In the genomic region with DNA sequence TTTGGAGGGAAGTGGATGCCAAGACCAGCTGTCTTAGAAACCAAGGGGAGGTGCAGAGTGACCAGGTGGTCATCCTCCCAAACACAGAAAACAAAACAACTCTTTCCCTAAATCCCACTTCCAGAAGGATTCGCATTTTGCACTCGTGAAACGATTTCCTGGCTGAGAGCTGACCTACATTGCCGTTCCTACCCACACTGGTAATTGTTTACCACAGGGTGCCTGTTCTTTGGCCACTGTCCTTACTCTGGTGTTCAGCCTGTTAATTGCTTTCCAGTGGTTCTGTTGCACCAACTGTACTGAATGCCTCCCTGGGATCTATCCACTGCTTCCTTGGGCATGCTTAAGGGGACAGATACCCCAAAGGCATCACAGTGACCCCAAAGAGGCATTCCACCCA, we compare ENCODE assay signal across 20 cellular contexts. TPM values are rescaled to one million over a fixed set of nuclear protein-coding genes. Genes with fewer than 3 reads are reported as not detected.
A peak's percentile ranks its signal among the peaks of the same experiment; 100 is the strongest.
DNase-seq lines count a peak whose midpoint lies in the region; ATAC-seq, FAIRE-seq and TF ChIP-seq lines count a peak whose summit lies in the region.
"Had no signal": no experiment of that assay in that cellular context is flagged by ENCODE, and none has a peak within 500 bp of the region (broad histone marks: within the 10 kb centered on the region; RNA-seq: fewer than 3 reads in every experiment).

No MANE protein-coding gene starts in this region.

- peaks cover 33% of the 10 kb centered on the region for H3K27me3 Mint-ChIP-seq in stimulated activated naive CD8-positive, alpha-beta T cell treated with anti-CD3 and anti-CD28 coated beads, Interleukin-15, Interleukin-2, amounts not matched to agents 100 ng/mL and 50 ng/mL, for 24 hours

- H3K23ac ChIP-seq in H1 (ENCODE audit: insufficient read length): no peak overlapping the region

- intact Hi-C loops in PC-9 (cut with micrococcal nuclease; ENCODE audit: unreplicated experiment): no loop called here

- H4K5ac ChIP-seq in H1 (ENCODE audit: insufficient read length, low read depth, low read length): no peak overlapping the region

- no peak overlapping the region for H3K9ac ChIP-seq in H1 (replicated peaks in 1 of 4; ENCODE audit: extremely low read depth in 1 of 4, low read depth in 3 of 4, low read length in 3 of 4)

- no peak overlapping the region for H3K14ac ChIP-seq in H1 (ENCODE audit: insufficient read length)

- ATAC-seq in stimulated activated naive CD8-positive, alpha-beta T cell treated with anti-CD3 and anti-CD28 coated beads, Interleukin-15, Interleukin-2, amounts not matched to agents 100 U/mL and 50 U/mL, for 24 hours: no peak
- ATAC-seq in GM21390 (IDR thresholded peaks at IDR 0.05; ENCODE audit: unreplicated experiment): no peak

- H3K9me3 Mint-ChIP-seq in stimulated activated naive CD8-positive, alpha-beta T cell treated with anti-CD3 and anti-CD28 coated beads, Interleukin-15, Interleukin-2, amounts not matched to agents 100 ng/mL and 50 ng/mL, for 24 hours: no peaks in the 10 kb centered on the region
- H3K9me3 Mint-ChIP-seq: CD4-positive, alpha-beta T cell had no signal

- H3K27me3 ChIP-seq in PC-9 (ENCODE audit: insufficient read depth, low read depth) (no peaks in the 10 kb centered on the region), H1 (replicated peaks in 1 of 4; ENCODE audit: control insufficient read depth in 3 of 4, extremely low read depth in 1 of 4, insufficient read depth in 3 of 4, low read length in 3 of 4) (no peaks in the 10 kb centered on the region)

- no TSS peak for BruUV-seq in PC-9 (replicated peaks; lab: Mats Ljungman, UMichigan)

- CTCF ChIA-PET in PC-9 (lab: Charles Lee) (no interaction called here), H1 (lab: Charles Lee; ENCODE audit: partially characterized antibody) (interaction anchor here (0.6 to 1.7 kb wide), 7 partner anchors 8 to 925 kb away, joined by 3 to 5 read pairs (median 3); no protein-coding TSS in a partner anchor)

- H3K79me2 ChIP-seq in PC-9 (ENCODE audit: low read depth): peaks cover 6% of the 10 kb centered on the region; the same call in 1 of the 2 replicates
- H3K79me2 ChIP-seq in H1 (ENCODE audit: control insufficient read depth in 1 of 2, insufficient read depth in 2 of 2, low read length in 2 of 2): no peaks in the 10 kb centered on the region

- no peak for TF ChIP-seq POLR2A in H1 (IDR thresholded peaks at IDR 0.05; ENCODE audit: control extremely low read depth in 1 of 2, low read depth in 2 of 2, low read length in 2 of 2)

- H2BK12ac ChIP-seq in H1 (ENCODE audit: low read depth, low read length): no peak overlapping the region

- TF ChIP-seq RAD21 in H1 (IDR thresholded peaks at IDR 0.05 in 1 of 2, conservative IDR thresholded peaks at IDR 0.05 in 1 of 2; ENCODE audit: low read depth in 2 of 2, low read length in 2 of 2): no peak

- peak overlapping the region; percentile 88 for H3K4me2 ChIP-seq in PC-9
- no peak overlapping the region for H3K4me2 ChIP-seq in H1 (ENCODE audit: insufficient read depth in 1 of 2, low read depth in 2 of 2, low read length in 2 of 2)

- no peaks in the 10 kb centered on the region for H3K9me2 ChIP-seq in PC-9 (ENCODE audit: insufficient read depth)

- no peak overlapping the region for H3K56ac ChIP-seq in H1 (replicated peaks; ENCODE audit: insufficient read length, low read depth, low read length)

- H2BK120ac ChIP-seq in H1 (replicated peaks; ENCODE audit: low read depth, low read length): no peak overlapping the region

- H3K4me3 Mint-ChIP-seq in stimulated activated naive CD8-positive, alpha-beta T cell treated with anti-CD3 and anti-CD28 coated beads, Interleukin-15, Interleukin-2, amounts not matched to agents 100 ng/mL and 50 ng/mL, for 24 hours: no peak overlapping the region
- H3K4me3 Mint-ChIP-seq: CD4-positive, alpha-beta T cell had no signal

- no peak overlapping the region for H2AK5ac ChIP-seq in H1 (ENCODE audit: low read depth, low read length)

- TF ChIP-seq EP300 in H1 (IDR thresholded peaks at IDR 0.05; ENCODE audit: borderline replicate concordance in 1 of 2, low read depth in 2 of 2, low read length in 2 of 2): no peak

- H3K4me3 ChIP-seq in PC-9 (no peak overlapping the region), H1 (ENCODE audit: extremely low read depth in 1 of 4, insufficient read depth in 2 of 4, low read depth in 3 of 4, low read length in 4 of 4) (no peak overlapping the region)
- H3K4me3 ChIP-seq: HAP-1 had no signal

- H3K4ac ChIP-seq in H1 (replicated peaks; ENCODE audit: insufficient read length, low read depth, low read length): no peak overlapping the region

- no peak for FAIRE-seq in H1 (lab: Jason Lieb, UNC)
- FAIRE-seq: A204.1, D721Med, GM12892, GM18507 had no signal

- POLR2A ChIA-PET in PC-9 (lab: Charles Lee; ENCODE audit: unreplicated experiment): no interaction called here
- POLR2A ChIA-PET in H1 (lab: Charles Lee; ENCODE audit: partially characterized antibody): no interaction called here

- no peaks in the 10 kb centered on the region for H4K20me1 ChIP-seq in PC-9 (ENCODE audit: insufficient read depth)
- H4K20me1 ChIP-seq in H1 (replicated peaks in 1 of 2; ENCODE audit: control insufficient read depth in 1 of 2, insufficient read depth in 2 of 2, low read length in 2 of 2): no peaks in the 10 kb centered on the region

- DNase-seq in stimulated activated naive CD8-positive, alpha-beta T cell treated with anti-CD3 and anti-CD28 coated beads, Interleukin-15, Interleukin-2, amounts not matched to agents 100 U/mL and 50 U/mL, for 24 hours: no peak
- DNase-seq in PC-9 (no peak), H1 (ENCODE audit: low read depth in 1 of 2, low spot score in 2 of 2) (no peak), SHP77 treated with DMSO at 0.1 percent for 48 hours (lab: John Stamatoyannopoulos, UW) (no peak), NCI-H1092 treated with DMSO at 0.1 percent for 48 hours (lab: John Stamatoyannopoulos, UW) (no peak)
- DNase-seq: AML-193; Caco-2; CD4-positive, alpha-beta T cell; GDM1 had no signal

- no peak overlapping the region for H2BK5ac ChIP-seq in H1 (ENCODE audit: low read depth, low read length)

- no peak for TF ChIP-seq CTCF in PC-9 (conservative IDR thresholded peaks at IDR 0.05)
- no peak for TF ChIP-seq CTCF in H1 (IDR thresholded peaks at IDR 0.05; ENCODE audit: control extremely low read depth in 1 of 3, insufficient read depth in 1 of 3, low read depth in 1 of 3, low read length in 3 of 3)

- peaks cover 44% of the 10 kb centered on the region for H3F3A ChIP-seq in PC-9 (ENCODE audit: insufficient read depth, low read depth)

- H2BK20ac ChIP-seq in H1 (ENCODE audit: low read length): no peak overlapping the region

- 0 out of 2 replicates have a peak overlapping the region, but pooled peaks have one; percentile 21 for H2BK15ac ChIP-seq in H1 (ENCODE audit: low read length)

- H3K18ac ChIP-seq in H1 (ENCODE audit: extremely low read depth, low read length): no peak overlapping the region

- H3K27ac Mint-ChIP-seq in stimulated activated naive CD8-positive, alpha-beta T cell treated with anti-CD3 and anti-CD28 coated beads, Interleukin-15, Interleukin-2, amounts not matched to agents 100 ng/mL and 50 ng/mL, for 24 hours: peak overlapping the region; percentile 75
- H3K27ac Mint-ChIP-seq: CD4-positive, alpha-beta T cell had no signal

- H3K27ac ChIP-seq in PC-9: peak overlapping the region; percentile 99
- H3K27ac ChIP-seq in H1 (ENCODE audit: low read depth, low read length): no peak overlapping the region
- H3K27ac ChIP-seq: C4-2B had no signal

- H3K36me3 Mint-ChIP-seq in stimulated activated naive CD8-positive, alpha-beta T cell treated with anti-CD3 and anti-CD28 coated beads, Interleukin-15, Interleukin-2, amounts not matched to agents 100 ng/mL and 50 ng/mL, for 24 hours (ENCODE audit: low read depth): no peaks in the 10 kb centered on the region

- H3K79me1 ChIP-seq in H1 (ENCODE audit: low read depth, low read length): no peaks in the 10 kb centered on the region

- H3K9me3 ChIP-seq in PC-9 (ENCODE audit: insufficient read depth, low read depth) (no peaks in the 10 kb centered on the region), H1 (ENCODE audit: insufficient read depth in 2 of 2, low read depth in 1 of 2, low read length in 1 of 2) (no peaks in the 10 kb centered on the region)
- H3K9me3 ChIP-seq: Caco-2, HAP-1 had no signal

- WGBS in H1 (ENCODE audit: extremely low coverage in 1 of 2, insufficient coverage in 1 of 2, insufficient read length in 1 of 2, insufficient replicate concordance in 2 of 2, low coverage in 1 of 2, low lambda C conversion rate in 2 of 2, missing lambda C conversion rate in 1 of 2), 2 experiments: 98% methylated on average over 4 of the region's 4 CpGs; no CpG with 5 or more reads in 1 of the 2 experiments

- no peak overlapping the region for H4K8ac ChIP-seq in H1 (ENCODE audit: extremely low read depth, insufficient read depth, low read length)

- H2AFZ ChIP-seq in PC-9: no peak overlapping the region
- no peak overlapping the region for H2AFZ ChIP-seq in H1 (ENCODE audit: low read length)

- H3K36me3 ChIP-seq in PC-9 (ENCODE audit: low read depth) (no peaks in the 10 kb centered on the region), H1 (ENCODE audit: control insufficient read depth in 2 of 4, insufficient read depth in 4 of 4, low read length in 3 of 4) (no peaks in the 10 kb centered on the region)
- H3K36me3 ChIP-seq: HAP-1 had no signal

- peaks cover 55% of the 10 kb centered on the region for H3K4me1 Mint-ChIP-seq in stimulated activated naive CD8-positive, alpha-beta T cell treated with anti-CD3 and anti-CD28 coated beads, Interleukin-15, Interleukin-2, amounts not matched to agents 100 ng/mL and 50 ng/mL, for 24 hours (ENCODE audit: low read depth)

- no peak overlapping the region for H4K91ac ChIP-seq in H1 (replicated peaks; ENCODE audit: insufficient read length, low read length)

- peaks cover 66% of the 10 kb centered on the region for H3K4me1 ChIP-seq in PC-9 (replicated peaks; ENCODE audit: insufficient read depth)
- H3K4me1 ChIP-seq in H1 (replicated peaks in 1 of 4; ENCODE audit: control insufficient read depth in 3 of 4, insufficient read depth in 4 of 4, low read length in 3 of 4): peaks cover 0 to 4% (median 2%) of the 10 kb centered on the region in 4 experiments; a peak in 3 of 7 replicates
- H3K4me1 ChIP-seq: Caco-2, HAP-1 had no signal

- no peaks in the 10 kb centered on the region for H3K23me2 ChIP-seq in H1 (ENCODE audit: low read depth, low read length)

RNA-seq across cellular contexts. Expression of a gene that starts 23.2 kb away (rescaled TPM):
- 0.48 and 0.55 TPM in 2 replicates for total RNA-seq in PC-9 (2021)
- not detected in 2 replicates for total RNA-seq in H1 (2021; fragmentation: NEBNext Ultra II Directional; extraction: Animal tissue kit (Norgen Biotek cat#: 25700))
- not detected in 2 replicates for polyA plus RNA-seq in H1 (2011; rRNA removed)
- polyA plus RNA-seq in H1 (2011; cell fraction: cytosol; rRNA removed): not detected
- not detected for polyA plus RNA-seq in H1 (2011; cell fraction: nucleus; rRNA removed)
- polyA plus RNA-seq in H1 (2012, experiment 1 of 2): not detected in 4 replicates
- not detected for polyA plus RNA-seq in H1 (2012, experiment 2 of 2)
- not detected for polyA plus RNA-seq in H1 (2013, experiment 1 of 2)
- not detected for polyA plus RNA-seq in H1 (2013, experiment 2 of 2)
- not detected in 2 replicates for polyA minus RNA-seq in H1 (2011; rRNA and poly(A)+ RNA removed)
- not detected for polyA minus RNA-seq in H1 (2011; cell fraction: cytosol; rRNA and poly(A)+ RNA removed)
- polyA minus RNA-seq in H1 (2011; cell fraction: nucleus; rRNA and poly(A)+ RNA removed): not detected
- total RNA-seq: Caco-2; CD4-positive, alpha-beta T cell; H4; HT-29 had no signal
- polyA plus RNA-seq: BJ had no signal

RNA-seq across cellular contexts. Expression of a gene that starts 23.6 kb away (rescaled TPM):
- total RNA-seq in PC-9 (2021): 9.4 and 11.9 TPM in 2 replicates
- total RNA-seq in H1 (2021; fragmentation: NEBNext Ultra II Directional; extraction: Animal tissue kit (Norgen Biotek cat#: 25700)): 0.43 and 0.44 TPM in 2 replicates
- polyA plus RNA-seq in H1 (2011; rRNA removed): 0.50 and 0.68 TPM in 2 replicates
- 0.67 TPM for polyA plus RNA-seq in H1 (2011; cell fraction: cytosol; rRNA removed)
- polyA plus RNA-seq in H1 (2011; cell fraction: nucleus; rRNA removed): 0.48 TPM
- polyA plus RNA-seq in H1 (2012, experiment 1 of 2): 0.48 to 0.86 TPM (median 0.74 TPM) in 4 replicates
- 0.20 TPM for polyA plus RNA-seq in H1 (2012, experiment 2 of 2)
- 0.36 TPM for polyA plus RNA-seq in H1 (2013, experiment 1 of 2)
- 0.40 TPM for polyA plus RNA-seq in H1 (2013, experiment 2 of 2)
- polyA minus RNA-seq in H1 (2011; rRNA and poly(A)+ RNA removed): 1.3 and 1.5 TPM in 2 replicates
- 0.22 TPM for polyA minus RNA-seq in H1 (2011; cell fraction: cytosol; rRNA and poly(A)+ RNA removed)
- 1.2 TPM for polyA minus RNA-seq in H1 (2011; cell fraction: nucleus; rRNA and poly(A)+ RNA removed)
- total RNA-seq: H4 had no signal
- polyA plus RNA-seq: BJ had no signal
